ENCODE assay signal across 1 cellular context in genomic region chr20:23640873-23641667, GRCh38.
TF ChIP-seq lines count a peak whose summit lies in the region.

No MANE protein-coding gene starts in this region.

TF ChIP-seq in H1, 55 proteins besides CTCF, POLR2A, EP300 and RAD21 (continued from another document):
- no peak for TF ChIP-seq TCF12 (IDR thresholded peaks at IDR 0.05; ENCODE audit: low read depth, low read length)
- TF ChIP-seq RNF2 (IDR thresholded peaks at IDR 0.05; ENCODE audit: borderline replicate concordance, low read depth, low read length, missing control alignments, poor library complexity, severe bottlenecking) = no peak
- TF ChIP-seq CBX8 (IDR thresholded peaks at IDR 0.05; ENCODE audit: borderline replicate concordance, low read depth, low read length) = no peak
- no peak for TF ChIP-seq ZNF274 (IDR thresholded peaks at IDR 0.05; ENCODE audit: borderline replicate concordance, extremely low read depth, low read length)
- no peak for TF ChIP-seq NRF1 (IDR thresholded peaks at IDR 0.05; ENCODE audit: low read depth, low read length)
- no peak for TF ChIP-seq JUN (IDR thresholded peaks at IDR 0.05; ENCODE audit: low read depth, low read length)
- TF ChIP-seq POU5F1 (IDR thresholded peaks at IDR 0.05; ENCODE audit: low read depth, low read length) = no peak
- TF ChIP-seq CBX5 (IDR thresholded peaks at IDR 0.05; ENCODE audit: low read depth, low read length) = no peak
- TF ChIP-seq SIX5 (IDR thresholded peaks at IDR 0.05; ENCODE audit: low read depth, low read length) = no peak
- no peak for TF ChIP-seq KDM5A (IDR thresholded peaks at IDR 0.05; ENCODE audit: low read length)
- no peak for TF ChIP-seq CREB1 (IDR thresholded peaks at IDR 0.05)
- no peak for TF ChIP-seq SIRT6 (IDR thresholded peaks at IDR 0.05; ENCODE audit: low read length)
- no peak for TF ChIP-seq GTF2F1 (IDR thresholded peaks at IDR 0.05; ENCODE audit: borderline replicate concordance, low read depth, low read length)
TF ChIP-seq in H1: peak in this region for 0.
